In the genomic region with DNA sequence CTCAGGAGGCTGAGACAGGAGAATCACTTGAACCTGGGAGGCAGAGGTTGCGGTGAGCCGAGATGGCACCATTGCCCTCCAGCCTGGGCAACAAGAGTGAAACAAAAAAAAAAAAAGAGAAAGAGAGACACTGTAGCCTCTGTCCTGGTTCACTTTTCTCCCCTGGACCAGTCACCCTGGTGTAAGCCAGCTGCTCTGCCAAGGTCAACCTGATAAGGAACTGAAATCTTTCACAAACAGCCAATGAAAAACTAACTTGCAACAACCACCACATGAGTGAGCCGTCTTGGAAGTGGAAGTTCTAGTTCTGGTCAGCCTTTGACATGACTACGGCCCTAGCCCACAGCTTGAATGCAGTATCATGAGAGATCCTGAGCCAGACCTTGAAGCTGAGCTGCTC, we compare ENCODE assay signal across 1 cellular context.
TF ChIP-seq lines count a peak whose summit lies in the region.

No MANE protein-coding gene starts in this region.

TF ChIP-seq in HepG2, 621 proteins besides CTCF, POLR2A, EP300 and RAD21 (continued from another document and continues in another):
- TF ChIP-seq, protein P1, sequence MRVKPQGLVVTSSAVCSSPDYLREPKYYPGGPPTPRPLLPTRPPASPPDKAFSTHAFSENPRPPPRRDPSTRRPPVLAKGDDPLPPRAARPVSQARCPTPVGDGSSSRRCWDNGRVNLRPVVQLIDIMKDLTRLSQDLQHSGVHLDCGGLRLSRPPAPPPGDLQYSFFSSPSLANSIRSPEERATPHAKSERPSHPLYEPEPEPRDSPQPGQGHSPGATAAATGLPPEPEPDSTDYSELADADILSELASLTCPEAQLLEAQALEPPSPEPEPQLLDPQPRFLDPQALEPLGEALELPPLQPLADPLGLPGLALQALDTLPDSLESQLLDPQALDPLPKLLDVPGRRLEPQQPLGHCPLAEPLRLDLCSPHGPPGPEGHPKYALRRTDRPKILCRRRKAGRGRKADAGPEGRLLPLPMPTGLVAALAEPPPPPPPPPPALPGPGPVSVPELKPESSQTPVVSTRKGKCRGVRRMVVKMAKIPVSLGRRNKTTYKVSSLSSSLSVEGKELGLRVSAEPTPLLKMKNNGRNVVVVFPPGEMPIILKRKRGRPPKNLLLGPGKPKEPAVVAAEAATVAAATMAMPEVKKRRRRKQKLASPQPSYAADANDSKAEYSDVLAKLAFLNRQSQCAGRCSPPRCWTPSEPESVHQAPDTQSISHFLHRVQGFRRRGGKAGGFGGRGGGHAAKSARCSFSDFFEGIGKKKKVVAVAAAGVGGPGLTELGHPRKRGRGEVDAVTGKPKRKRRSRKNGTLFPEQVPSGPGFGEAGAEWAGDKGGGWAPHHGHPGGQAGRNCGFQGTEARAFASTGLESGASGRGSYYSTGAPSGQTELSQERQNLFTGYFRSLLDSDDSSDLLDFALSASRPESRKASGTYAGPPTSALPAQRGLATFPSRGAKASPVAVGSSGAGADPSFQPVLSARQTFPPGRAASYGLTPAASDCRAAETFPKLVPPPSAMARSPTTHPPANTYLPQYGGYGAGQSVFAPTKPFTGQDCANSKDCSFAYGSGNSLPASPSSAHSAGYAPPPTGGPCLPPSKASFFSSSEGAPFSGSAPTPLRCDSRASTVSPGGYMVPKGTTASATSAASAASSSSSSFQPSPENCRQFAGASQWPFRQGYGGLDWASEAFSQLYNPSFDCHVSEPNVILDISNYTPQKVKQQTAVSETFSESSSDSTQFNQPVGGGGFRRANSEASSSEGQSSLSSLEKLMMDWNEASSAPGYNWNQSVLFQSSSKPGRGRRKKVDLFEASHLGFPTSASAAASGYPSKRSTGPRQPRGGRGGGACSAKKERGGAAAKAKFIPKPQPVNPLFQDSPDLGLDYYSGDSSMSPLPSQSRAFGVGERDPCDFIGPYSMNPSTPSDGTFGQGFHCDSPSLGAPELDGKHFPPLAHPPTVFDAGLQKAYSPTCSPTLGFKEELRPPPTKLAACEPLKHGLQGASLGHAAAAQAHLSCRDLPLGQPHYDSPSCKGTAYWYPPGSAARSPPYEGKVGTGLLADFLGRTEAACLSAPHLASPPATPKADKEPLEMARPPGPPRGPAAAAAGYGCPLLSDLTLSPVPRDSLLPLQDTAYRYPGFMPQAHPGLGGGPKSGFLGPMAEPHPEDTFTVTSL (CRISPR knock-in tag; IDR thresholded peaks at IDR 0.05; ENCODE audit: borderline replicate concordance), result no peak
- TF ChIP-seq ZSCAN21 (CRISPR knock-in tag; IDR thresholded peaks at IDR 0.05; ENCODE audit: borderline replicate concordance) (no peak), RELA (CRISPR knock-in tag; IDR thresholded peaks at IDR 0.05) (no peak), SP140L (CRISPR knock-in tag; IDR thresholded peaks at IDR 0.05; ENCODE audit: borderline replicate concordance) (no peak), SMARCC2 (IDR thresholded peaks at IDR 0.05) (no peak), ZNF883 (CRISPR knock-in tag; IDR thresholded peaks at IDR 0.05; ENCODE audit: not compliant biosample characterization) (no peak), PCBP2 (optimal IDR thresholded peaks at IDR 0.05; ENCODE audit: low read depth, low read length, poor library complexity, severe bottlenecking) (no peak), BHLHE40 (IDR thresholded peaks at IDR 0.05; ENCODE audit: low read length) (no peak), SALL1 (CRISPR knock-in tag; IDR thresholded peaks at IDR 0.05) (peak; percentile 20; the same call in 1 of the 2 replicates), SRSF4 (IDR thresholded peaks at IDR 0.05; ENCODE audit: low read depth, low read length, poor library complexity, severe bottlenecking) (no peak), WIZ (CRISPR knock-in tag; IDR thresholded peaks at IDR 0.05) (no peak), RARA (CRISPR knock-in tag; IDR thresholded peaks at IDR 0.05) (no peak), HOXA9 (CRISPR knock-in tag; IDR thresholded peaks at IDR 0.05; ENCODE audit: borderline replicate concordance) (no peak), MATR3 (CRISPR knock-in tag; IDR thresholded peaks at IDR 0.05) (no peak), HNRNPLL (IDR thresholded peaks at IDR 0.05; ENCODE audit: low read depth, low read length, poor library complexity, severe bottlenecking) (no peak), ZMYM2 (CRISPR knock-in tag; IDR thresholded peaks at IDR 0.05) (peak; percentile 23; the same call in 1 of the 2 replicates), ZNF562 (CRISPR knock-in tag; IDR thresholded peaks at IDR 0.05; ENCODE audit: borderline replicate concordance) (no peak), ZMYM3 (CRISPR knock-in tag; IDR thresholded peaks at IDR 0.05) (peak; percentile 50; the same call in 1 of the 2 replicates), CREM (IDR thresholded peaks at IDR 0.05) (no peak), CREM (CRISPR knock-in tag; IDR thresholded peaks at IDR 0.05) (no peak), ZNF326 (CRISPR knock-in tag; IDR thresholded peaks at IDR 0.05; ENCODE audit: borderline replicate concordance) (no peak), ZNF674 (CRISPR knock-in tag; IDR thresholded peaks at IDR 0.05; ENCODE audit: low read depth) (no peak), KDM6A (CRISPR knock-in tag; IDR thresholded peaks at IDR 0.05; ENCODE audit: low read depth) (no peak), ZNF841 (CRISPR knock-in tag; IDR thresholded peaks at IDR 0.05; ENCODE audit: borderline replicate concordance) (no peak), SMAD9 (CRISPR knock-in tag; IDR thresholded peaks at IDR 0.05) (no peak), RFXAP (CRISPR knock-in tag; IDR thresholded peaks at IDR 0.05; ENCODE audit: borderline replicate concordance) (no peak), ZNF83 (CRISPR knock-in tag; IDR thresholded peaks at IDR 0.05; ENCODE audit: borderline replicate concordance) (no peak), NFIC (IDR thresholded peaks at IDR 0.05; ENCODE audit: low read length) (no peak), FIP1L1 (IDR thresholded peaks at IDR 0.05; ENCODE audit: borderline replicate concordance, insufficient read depth, low read depth, low read length) (no peak), ZNF337 (CRISPR knock-in tag; IDR thresholded peaks at IDR 0.05; ENCODE audit: borderline replicate concordance, low read depth) (no peak), ZSCAN9 (CRISPR knock-in tag; IDR thresholded peaks at IDR 0.05; ENCODE audit: borderline replicate concordance) (no peak), ZKSCAN1 (IDR thresholded peaks at IDR 0.05; ENCODE audit: low read length) (no peak), ZSCAN22 (CRISPR knock-in tag; IDR thresholded peaks at IDR 0.05) (no peak), CBFB (CRISPR knock-in tag; IDR thresholded peaks at IDR 0.05) (no peak), RORA (CRISPR knock-in tag; IDR thresholded peaks at IDR 0.05) (no peak), ZNF329 (CRISPR knock-in tag; IDR thresholded peaks at IDR 0.05; ENCODE audit: low read depth) (no peak), AGO2 (optimal IDR thresholded peaks at IDR 0.05; ENCODE audit: low read depth, low read length) (no peak), SAFB2 (CRISPR knock-in tag; IDR thresholded peaks at IDR 0.05; ENCODE audit: borderline replicate concordance, low read depth) (no peak), HOXD1 (CRISPR knock-in tag; IDR thresholded peaks at IDR 0.05) (no peak), ZNF331 (CRISPR knock-in tag; IDR thresholded peaks at IDR 0.05) (no peak)
- TF ChIP-seq, protein P2, sequence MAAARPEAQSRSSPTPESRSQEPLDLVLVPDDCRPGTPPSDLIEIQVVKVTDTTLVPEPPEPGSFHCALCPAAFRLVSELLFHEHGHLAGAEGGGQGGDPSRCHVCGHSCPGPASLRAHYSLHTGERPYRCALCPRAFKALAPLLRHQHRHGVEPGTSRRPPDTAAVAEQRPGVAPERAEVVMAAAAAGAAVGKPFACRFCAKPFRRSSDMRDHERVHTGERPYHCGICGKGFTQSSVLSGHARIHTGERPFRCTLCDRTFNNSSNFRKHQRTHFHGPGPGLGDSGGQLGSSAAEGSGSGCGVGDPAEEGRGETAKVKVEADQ (CRISPR knock-in tag; IDR thresholded peaks at IDR 0.05; ENCODE audit: borderline replicate concordance), result no peak
- TF ChIP-seq, protein P3, sequence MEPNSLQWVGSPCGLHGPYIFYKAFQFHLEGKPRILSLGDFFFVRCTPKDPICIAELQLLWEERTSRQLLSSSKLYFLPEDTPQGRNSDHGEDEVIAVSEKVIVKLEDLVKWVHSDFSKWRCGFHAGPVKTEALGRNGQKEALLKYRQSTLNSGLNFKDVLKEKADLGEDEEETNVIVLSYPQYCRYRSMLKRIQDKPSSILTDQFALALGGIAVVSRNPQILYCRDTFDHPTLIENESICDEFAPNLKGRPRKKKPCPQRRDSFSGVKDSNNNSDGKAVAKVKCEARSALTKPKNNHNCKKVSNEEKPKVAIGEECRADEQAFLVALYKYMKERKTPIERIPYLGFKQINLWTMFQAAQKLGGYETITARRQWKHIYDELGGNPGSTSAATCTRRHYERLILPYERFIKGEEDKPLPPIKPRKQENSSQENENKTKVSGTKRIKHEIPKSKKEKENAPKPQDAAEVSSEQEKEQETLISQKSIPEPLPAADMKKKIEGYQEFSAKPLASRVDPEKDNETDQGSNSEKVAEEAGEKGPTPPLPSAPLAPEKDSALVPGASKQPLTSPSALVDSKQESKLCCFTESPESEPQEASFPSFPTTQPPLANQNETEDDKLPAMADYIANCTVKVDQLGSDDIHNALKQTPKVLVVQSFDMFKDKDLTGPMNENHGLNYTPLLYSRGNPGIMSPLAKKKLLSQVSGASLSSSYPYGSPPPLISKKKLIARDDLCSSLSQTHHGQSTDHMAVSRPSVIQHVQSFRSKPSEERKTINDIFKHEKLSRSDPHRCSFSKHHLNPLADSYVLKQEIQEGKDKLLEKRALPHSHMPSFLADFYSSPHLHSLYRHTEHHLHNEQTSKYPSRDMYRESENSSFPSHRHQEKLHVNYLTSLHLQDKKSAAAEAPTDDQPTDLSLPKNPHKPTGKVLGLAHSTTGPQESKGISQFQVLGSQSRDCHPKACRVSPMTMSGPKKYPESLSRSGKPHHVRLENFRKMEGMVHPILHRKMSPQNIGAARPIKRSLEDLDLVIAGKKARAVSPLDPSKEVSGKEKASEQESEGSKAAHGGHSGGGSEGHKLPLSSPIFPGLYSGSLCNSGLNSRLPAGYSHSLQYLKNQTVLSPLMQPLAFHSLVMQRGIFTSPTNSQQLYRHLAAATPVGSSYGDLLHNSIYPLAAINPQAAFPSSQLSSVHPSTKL (CRISPR knock-in tag; IDR thresholded peaks at IDR 0.05), result peak; percentile 65
- TF ChIP-seq, protein P4, sequence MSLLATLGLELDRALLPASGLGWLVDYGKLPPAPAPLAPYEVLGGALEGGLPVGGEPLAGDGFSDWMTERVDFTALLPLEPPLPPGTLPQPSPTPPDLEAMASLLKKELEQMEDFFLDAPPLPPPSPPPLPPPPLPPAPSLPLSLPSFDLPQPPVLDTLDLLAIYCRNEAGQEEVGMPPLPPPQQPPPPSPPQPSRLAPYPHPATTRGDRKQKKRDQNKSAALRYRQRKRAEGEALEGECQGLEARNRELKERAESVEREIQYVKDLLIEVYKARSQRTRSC (CRISPR knock-in tag; IDR thresholded peaks at IDR 0.05; ENCODE audit: low read depth), result no peak
- TF ChIP-seq, protein P5, sequence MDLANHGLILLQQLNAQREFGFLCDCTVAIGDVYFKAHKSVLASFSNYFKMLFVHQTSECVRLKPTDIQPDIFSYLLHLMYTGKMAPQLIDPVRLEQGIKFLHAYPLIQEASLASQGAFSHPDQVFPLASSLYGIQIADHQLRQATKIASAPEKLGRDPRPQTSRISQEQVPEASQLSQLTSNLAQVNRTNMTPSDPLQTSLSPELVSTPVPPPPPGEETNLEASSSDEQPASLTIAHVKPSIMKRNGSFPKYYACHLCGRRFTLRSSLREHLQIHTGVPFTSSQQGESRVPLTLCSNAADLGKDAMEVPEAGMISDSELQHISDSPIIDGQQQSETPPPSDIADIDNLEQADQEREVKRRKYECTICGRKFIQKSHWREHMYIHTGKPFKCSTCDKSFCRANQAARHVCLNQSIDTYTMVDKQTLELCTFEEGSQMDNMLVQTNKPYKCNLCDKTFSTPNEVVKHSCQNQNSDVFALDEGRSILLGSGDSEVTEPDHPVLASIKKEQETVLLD (CRISPR knock-in tag; IDR thresholded peaks at IDR 0.05; ENCODE audit: low read depth), result no peak
- TF ChIP-seq, protein P6, sequence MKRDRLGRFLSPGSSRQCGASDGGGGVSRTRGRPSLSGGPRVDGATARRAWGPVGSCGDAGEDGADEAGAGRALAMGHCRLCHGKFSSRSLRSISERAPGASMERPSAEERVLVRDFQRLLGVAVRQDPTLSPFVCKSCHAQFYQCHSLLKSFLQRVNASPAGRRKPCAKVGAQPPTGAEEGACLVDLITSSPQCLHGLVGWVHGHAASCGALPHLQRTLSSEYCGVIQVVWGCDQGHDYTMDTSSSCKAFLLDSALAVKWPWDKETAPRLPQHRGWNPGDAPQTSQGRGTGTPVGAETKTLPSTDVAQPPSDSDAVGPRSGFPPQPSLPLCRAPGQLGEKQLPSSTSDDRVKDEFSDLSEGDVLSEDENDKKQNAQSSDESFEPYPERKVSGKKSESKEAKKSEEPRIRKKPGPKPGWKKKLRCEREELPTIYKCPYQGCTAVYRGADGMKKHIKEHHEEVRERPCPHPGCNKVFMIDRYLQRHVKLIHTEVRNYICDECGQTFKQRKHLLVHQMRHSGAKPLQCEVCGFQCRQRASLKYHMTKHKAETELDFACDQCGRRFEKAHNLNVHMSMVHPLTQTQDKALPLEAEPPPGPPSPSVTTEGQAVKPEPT (CRISPR knock-in tag; IDR thresholded peaks at IDR 0.05; ENCODE audit: low read depth), result no peak
- TF ChIP-seq, protein P7, sequence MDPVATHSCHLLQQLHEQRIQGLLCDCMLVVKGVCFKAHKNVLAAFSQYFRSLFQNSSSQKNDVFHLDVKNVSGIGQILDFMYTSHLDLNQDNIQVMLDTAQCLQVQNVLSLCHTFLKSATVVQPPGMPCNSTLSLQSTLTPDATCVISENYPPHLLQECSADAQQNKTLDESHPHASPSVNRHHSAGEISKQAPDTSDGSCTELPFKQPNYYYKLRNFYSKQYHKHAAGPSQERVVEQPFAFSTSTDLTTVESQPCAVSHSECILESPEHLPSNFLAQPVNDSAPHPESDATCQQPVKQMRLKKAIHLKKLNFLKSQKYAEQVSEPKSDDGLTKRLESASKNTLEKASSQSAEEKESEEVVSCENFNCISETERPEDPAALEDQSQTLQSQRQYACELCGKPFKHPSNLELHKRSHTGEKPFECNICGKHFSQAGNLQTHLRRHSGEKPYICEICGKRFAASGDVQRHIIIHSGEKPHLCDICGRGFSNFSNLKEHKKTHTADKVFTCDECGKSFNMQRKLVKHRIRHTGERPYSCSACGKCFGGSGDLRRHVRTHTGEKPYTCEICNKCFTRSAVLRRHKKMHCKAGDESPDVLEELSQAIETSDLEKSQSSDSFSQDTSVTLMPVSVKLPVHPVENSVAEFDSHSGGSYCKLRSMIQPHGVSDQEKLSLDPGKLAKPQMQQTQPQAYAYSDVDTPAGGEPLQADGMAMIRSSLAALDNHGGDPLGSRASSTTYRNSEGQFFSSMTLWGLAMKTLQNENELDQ (CRISPR knock-in tag; IDR thresholded peaks at IDR 0.05; ENCODE audit: borderline replicate concordance), result no peak
- TF ChIP-seq, protein P8, sequence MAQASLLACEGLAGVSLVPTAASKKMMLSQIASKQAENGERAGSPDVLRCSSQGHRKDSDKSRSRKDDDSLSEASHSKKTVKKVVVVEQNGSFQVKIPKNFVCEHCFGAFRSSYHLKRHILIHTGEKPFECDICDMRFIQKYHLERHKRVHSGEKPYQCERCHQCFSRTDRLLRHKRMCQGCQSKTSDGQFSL (CRISPR knock-in tag; IDR thresholded peaks at IDR 0.05), result no peak
- TF ChIP-seq, protein P9, sequence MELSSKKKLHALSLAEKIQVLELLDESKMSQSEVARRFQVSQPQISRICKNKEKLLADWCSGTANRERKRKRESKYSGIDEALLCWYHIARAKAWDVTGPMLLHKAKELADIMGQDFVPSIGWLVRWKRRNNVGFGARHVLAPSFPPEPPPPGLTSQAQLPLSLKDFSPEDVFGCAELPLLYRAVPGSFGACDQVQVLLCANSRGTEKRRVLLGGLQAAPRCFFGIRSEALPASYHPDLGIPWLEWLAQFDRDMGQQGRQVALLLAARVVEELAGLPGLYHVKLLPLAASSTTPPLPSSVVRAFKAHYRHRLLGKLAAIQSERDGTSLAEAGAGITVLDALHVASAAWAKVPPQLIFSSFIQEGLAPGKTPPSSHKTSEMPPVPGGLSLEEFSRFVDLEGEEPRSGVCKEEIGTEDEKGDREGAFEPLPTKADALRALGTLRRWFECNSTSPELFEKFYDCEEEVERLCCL (CRISPR knock-in tag; IDR thresholded peaks at IDR 0.05; ENCODE audit: borderline replicate concordance), result no peak
